Comparison of ENCODE assay signal across 8 cellular contexts in genomic region chr5:126594676-126595485, GRCh38. TPM values are rescaled to one million over a fixed set of nuclear protein-coding genes. Genes with fewer than 3 reads are reported as not detected.
DNase-seq lines count a peak whose midpoint lies in the region; ATAC-seq and TF ChIP-seq lines count a peak whose summit lies in the region.

Gene ALDH7A1, minus strand, starts transcription at chr5:126595219. Its CDS starts 21 bp downstream, at chr5:126595198.

- H3K4me3 Mint-ChIP-seq in activated T-cell treated with anti-CD3 and anti-CD28 coated beads, Interleukin-2, amount 50 U/mL, for 24 hours, result peak within 1 kb of the TSS; percentile 81
- peak within 1 kb of the TSS; percentile 93 for H3K4me3 Mint-ChIP-seq in stimulated activated memory B cell treated with anti-CD40 and anti-IgM and Interleukin-4, amounts not matched to agents 10 μg/mL and 1 μg/mL and 100 μg/mL, for 72 hours

- H3K4me3 ChIP-seq in AG04449 (ENCODE audit: low read depth, low read length) (peak within 1 kb of the TSS; percentile 76), mononuclear cell (ENCODE audit: low read length) (peak within 1 kb of the TSS; percentile 44)

- ATAC-seq in GM18870 (IDR thresholded peaks at IDR 0.05; ENCODE audit: unreplicated experiment) (peak; percentile 57), HG03095 (IDR thresholded peaks at IDR 0.05; ENCODE audit: unreplicated experiment) (peak; percentile 81), esophagus mucosa (peak; percentile 76)
- peak; percentile 79 for ATAC-seq in stimulated activated memory B cell treated with anti-CD40 and anti-IgM and Interleukin-4, amounts not matched to agents 10 μg/mL and 1 μg/mL and 100 μg/mL, for 72 hours

- peaks cover 3% of the 10 kb centered on the region for H3K27me3 Mint-ChIP-seq in activated T-cell treated with anti-CD3 and anti-CD28 coated beads, Interleukin-2, amount 50 U/mL, for 24 hours
- no peaks in the 10 kb centered on the region for H3K27me3 Mint-ChIP-seq in stimulated activated memory B cell treated with anti-CD40 and anti-IgM and Interleukin-4, amounts not matched to agents 10 μg/mL and 1 μg/mL and 100 μg/mL, for 72 hours

- POLR2A ChIA-PET in AG04449 (lab: Yijun Ruan, JAX), result interaction anchor here (0.6 to 1.4 kb wide), 6 partner anchors 9 to 184 kb away, joined by 3 to 6 read pairs (median 4); no protein-coding TSS in a partner anchor

- H3K9me3 Mint-ChIP-seq in activated T-cell treated with anti-CD3 and anti-CD28 coated beads, Interleukin-2, amount 50 U/mL, for 24 hours, result no peaks in the 10 kb centered on the region
- no peaks in the 10 kb centered on the region for H3K9me3 Mint-ChIP-seq in stimulated activated memory B cell treated with anti-CD40 and anti-IgM and Interleukin-4, amounts not matched to agents 10 μg/mL and 1 μg/mL and 100 μg/mL, for 72 hours

- DNase-seq in AG04449 (ENCODE audit: low read depth, low spot score) (peak; percentile 44), NCI-H748 (lab: John Stamatoyannopoulos, UW; ENCODE audit: unreplicated experiment) (peak; percentile 81)
- DNase-seq in activated T-cell treated with anti-CD3 and anti-CD28 coated beads, Interleukin-2, amount 50 U/mL, for 24 hours, result peak; percentile 71

- H3K9me3 ChIP-seq in mononuclear cell (ENCODE audit: low read depth, low read length), result no peaks in the 10 kb centered on the region

- no peaks in the 10 kb centered on the region for H3K27me3 ChIP-seq in mononuclear cell (ENCODE audit: insufficient read depth, low read length)

- CTCF ChIA-PET in AG04449 (lab: Yijun Ruan, JAX), result interaction anchor here (0.6 to 5.7 kb wide), 18 partner anchors 9 to 898 kb away, joined by 3 to 57 read pairs (median 6); no protein-coding TSS in a partner anchor

- no peaks in the 10 kb centered on the region for H3K36me3 Mint-ChIP-seq in activated T-cell treated with anti-CD3 and anti-CD28 coated beads, Interleukin-2, amount 50 U/mL, for 24 hours (ENCODE audit: low read depth)
- no peaks in the 10 kb centered on the region for H3K36me3 Mint-ChIP-seq in stimulated activated memory B cell treated with anti-CD40 and anti-IgM and Interleukin-4, amounts not matched to agents 10 μg/mL and 1 μg/mL and 100 μg/mL, for 72 hours

- H3K4me1 Mint-ChIP-seq in activated T-cell treated with anti-CD3 and anti-CD28 coated beads, Interleukin-2, amount 50 U/mL, for 24 hours (ENCODE audit: low read depth), result peaks cover 17% of the 10 kb centered on the region
- H3K4me1 Mint-ChIP-seq in stimulated activated memory B cell treated with anti-CD40 and anti-IgM and Interleukin-4, amounts not matched to agents 10 μg/mL and 1 μg/mL and 100 μg/mL, for 72 hours, result peaks cover 11% of the 10 kb centered on the region

- TF ChIP-seq CTCF in AG04449 (IDR thresholded peaks at IDR 0.05; ENCODE audit: insufficient read depth, low read length, missing control alignments), result peak; percentile 71

- peaks cover 17% of the 10 kb centered on the region for H3K4me1 ChIP-seq in mononuclear cell (ENCODE audit: insufficient read depth, low read length)

- peak within 1 kb of the TSS; percentile 44 for H3K27ac Mint-ChIP-seq in activated T-cell treated with anti-CD3 and anti-CD28 coated beads, Interleukin-2, amount 50 U/mL, for 24 hours
- H3K27ac Mint-ChIP-seq in stimulated activated memory B cell treated with anti-CD40 and anti-IgM and Interleukin-4, amounts not matched to agents 10 μg/mL and 1 μg/mL and 100 μg/mL, for 72 hours, result peak within 1 kb of the TSS; percentile 58

RNA-seq across cellular contexts. Expression of gene ALDH7A1, which starts in this region (rescaled TPM):
- total RNA-seq in esophagus mucosa (118 TPM), mononuclear cell (0.31 TPM)

Comparison
In these comparisons a context has a peak if more than half of its experiments do, and no peak if none do; other contexts are left out.
1. Peak in every context shown above with its lines: DNase-seq, ATAC-seq and H3K4me3 ChIP-seq.
2. RNA of gene ALDH7A1 (total RNA-seq): 118 TPM in esophagus mucosa (single experiment); 0.31 TPM in mononuclear cell (single experiment); every median in the first group is over 10 times any median in the second.